Comparison of ENCODE assay signal across 8 cellular contexts in the genomic region with DNA sequence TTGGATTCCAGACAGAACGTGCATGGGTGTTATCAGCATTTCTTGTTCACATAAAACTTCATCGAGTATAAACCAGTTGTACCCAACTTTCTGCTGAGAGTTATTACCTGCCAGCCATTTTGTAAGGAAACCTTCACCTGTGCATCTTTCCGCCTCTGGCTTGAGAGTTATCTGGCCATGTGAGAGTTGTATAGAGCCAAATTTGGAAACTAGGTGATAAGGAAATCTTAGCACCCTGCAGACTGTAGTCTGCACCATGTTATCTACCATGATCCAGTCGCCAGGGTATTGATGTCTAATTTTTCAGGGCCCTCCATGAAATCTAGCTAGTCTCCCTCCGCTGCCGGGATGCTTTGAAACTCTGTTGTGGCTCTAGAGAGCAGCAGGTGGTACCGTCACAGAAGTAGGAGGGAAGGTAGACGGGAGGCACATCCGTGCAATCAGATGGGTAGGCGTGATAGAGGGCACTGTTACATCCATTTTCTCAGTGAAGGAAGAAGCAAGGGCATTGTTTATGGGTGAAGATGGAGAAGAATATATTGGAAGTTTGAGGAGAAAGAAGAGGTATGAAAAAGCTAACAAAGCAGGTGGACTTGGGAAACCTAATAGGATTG. TPM values are rescaled to one million over a fixed set of nuclear protein-coding genes. Genes with fewer than 3 reads are reported as not detected.
DNase-seq lines count a peak whose midpoint lies in the region; ATAC-seq and TF ChIP-seq lines count a peak whose summit lies in the region.
"Had no signal": no experiment of that assay in that cellular context is flagged by ENCODE, and none has a peak within 500 bp of the region (broad histone marks: within the 10 kb centered on the region; RNA-seq: fewer than 3 reads in every experiment).

No MANE protein-coding gene starts in this region.

- no peak for ATAC-seq in HG03460 (IDR thresholded peaks at IDR 0.05; ENCODE audit: unreplicated experiment)
- ATAC-seq in GM19455 (IDR thresholded peaks at IDR 0.05; ENCODE audit: unreplicated experiment) = no peak

- H3K4me1 ChIP-seq in thyroid gland = peaks cover 7 to 13% of the 10 kb centered on the region in 2 donors

- intact Hi-C loops in thyroid gland (cut with DNase I) = loop anchor here (10.0 kb wide), 1 partner anchor 63 kb away; the partner anchor contains the start of gene ZCCHC4

- no peak overlapping the region for H3K27ac ChIP-seq in thyroid gland

- WGBS in thyroid gland, 2 donors = 78% methylated on average over 10 of the region's 10 CpGs

- peaks cover 0 to 12% of the 10 kb centered on the region in 2 donors for H3K36me3 ChIP-seq in thyroid gland

- no peak for DNase-seq in HFF-Myc (ENCODE audit: extremely low read depth, low read depth)
- DNase-seq in kidney tubule cell (ENCODE audit: low spot score) = peak; percentile 4
- no peak for DNase-seq in thyroid gland
- no peak for DNase-seq in T-helper 9 cell
- DNase-seq: activated gamma-delta T cell treated with Interleukin-2 at 50 U/mL for 16 hours had no signal

- peak overlapping the region; percentile 89 for H3K4me3 ChIP-seq in HFF-Myc (replicated peaks; ENCODE audit: low read depth, low read length)
- peak overlapping the region; percentile 77 for H3K4me3 ChIP-seq in WI38 (ENCODE audit: low read depth, low read length)
- peak overlapping the region in 2 of 3 donors; percentile 85 to 96 for H3K4me3 ChIP-seq in thyroid gland (replicated peaks in 1 of 3)

- no peaks in the 10 kb centered on the region for H3K9me3 ChIP-seq in thyroid gland

- TF ChIP-seq CTCF in HFF-Myc (IDR thresholded peaks at IDR 0.05; ENCODE audit: low read depth, low read length, missing control alignments) (no peak), WI38 (IDR thresholded peaks at IDR 0.05; ENCODE audit: low read depth, low read length) (no peak), thyroid gland (IDR thresholded peaks at IDR 0.05) (no peak)

- H3K27me3 ChIP-seq in thyroid gland = no peaks in the 10 kb centered on the region

- no peak for TF ChIP-seq POLR2A in thyroid gland (IDR thresholded peaks at IDR 0.05)

RNA-seq across cellular contexts. Expression of gene ANAPC4, which starts 1.2 kb away (rescaled TPM):
- 10 to 100 TPM; 30.0 to 68.4 (median 32.6) TPM for total RNA-seq in thyroid gland
